ENCODE assay signal across 8 cellular contexts in the genomic region with DNA sequence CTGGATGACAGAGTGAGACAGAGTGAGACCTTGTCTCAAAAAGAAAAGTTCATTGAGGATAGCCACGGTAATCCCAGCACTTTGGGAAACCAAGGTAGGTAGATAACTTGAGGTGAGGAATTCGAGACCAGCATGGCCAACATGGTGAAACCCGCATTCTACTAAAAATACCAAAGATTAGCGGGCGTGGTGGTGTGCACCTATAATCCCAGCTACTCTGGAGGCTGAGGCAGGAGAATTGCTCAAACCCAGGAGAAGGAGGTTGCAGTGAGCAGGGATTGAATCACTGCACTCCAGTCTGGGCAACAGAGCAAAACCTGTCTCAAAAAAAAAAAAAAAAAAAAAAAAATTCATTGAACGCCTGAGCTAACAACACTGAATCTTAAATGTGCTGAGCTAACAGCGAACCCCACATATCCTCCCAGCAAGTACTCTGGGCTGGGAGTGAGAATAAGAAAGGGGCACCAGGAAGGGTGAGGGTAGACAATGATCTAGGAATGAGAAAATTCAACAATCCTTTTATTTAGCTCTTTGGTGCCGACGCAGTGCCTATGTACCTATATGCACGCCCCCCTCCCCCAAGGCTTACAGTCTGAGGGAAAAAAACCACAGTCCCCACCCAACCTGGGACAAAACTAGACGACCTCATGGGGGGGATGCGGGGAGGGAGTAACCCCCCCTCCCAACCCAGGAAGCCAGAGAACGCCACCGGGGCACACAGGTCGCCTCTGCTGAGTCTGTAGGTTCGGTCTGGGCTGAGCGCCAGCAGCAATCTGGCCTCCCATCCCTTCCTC. TPM values are rescaled to one million over a fixed set of nuclear protein-coding genes. Genes with fewer than 3 reads are reported as not detected.
DNase-seq lines count a peak whose midpoint lies in the region; ATAC-seq and TF ChIP-seq lines count a peak whose summit lies in the region.

No MANE protein-coding gene starts in this region.

- POLR2A ChIA-PET in activated naive CD8-positive, alpha-beta T cell treated with anti-CD3 and anti-CD28 coated beads, Interleukin-2, amount 10 ng/mL, durations not matched to agents 7 days and 5 days (lab: Charles Lee), result no interaction called here

- peaks cover 2% of the 10 kb centered on the region for H3K4me1 Mint-ChIP-seq in activated naive CD8-positive, alpha-beta T cell treated with anti-CD3 and anti-CD28 coated beads, Interleukin-2, amount 10 ng/mL, durations not matched to agents 7 days and 5 days

- no peaks in the 10 kb centered on the region for H3K36me3 Mint-ChIP-seq in activated naive CD8-positive, alpha-beta T cell treated with anti-CD3 and anti-CD28 coated beads, Interleukin-2, amount 10 ng/mL, durations not matched to agents 7 days and 5 days

- peak overlapping the region; percentile 74 for H3K4me3 ChIP-seq in left ventricle myocardium inferior
- H3K4me3 ChIP-seq in right cardiac atrium (ENCODE audit: low read length), result no peak overlapping the region
- H3K4me3 ChIP-seq in mesendoderm (ENCODE audit: low read length), result no peak overlapping the region
- H3K4me3 ChIP-seq in vagina, result peak overlapping the region; percentile 50 to 76

- no peak overlapping the region for H2BK15ac ChIP-seq in mesendoderm (replicated peaks; ENCODE audit: low read depth)

- peak overlapping the region; percentile 28 for H3K4me2 ChIP-seq in mesendoderm (ENCODE audit: low read length)

- H2AK5ac ChIP-seq in mesendoderm (ENCODE audit: low read length), result no peak overlapping the region

- no peak overlapping the region for H2BK5ac ChIP-seq in mesendoderm (ENCODE audit: low read length)

- TF ChIP-seq CTCF in left ventricle myocardium inferior (IDR thresholded peaks at IDR 0.05; ENCODE audit: borderline replicate concordance), result no peak
- TF ChIP-seq CTCF in vagina (IDR thresholded peaks at IDR 0.05), result no peak

- intact Hi-C loops in left ventricle myocardium inferior (cut with micrococcal nuclease) (loop anchor here (10.0 kb wide), 1 partner anchor 139 kb away; no protein-coding TSS in a partner anchor), right cardiac atrium (cut with DNase I) (loop anchor here in 2 of 4 donors (5.0 kb wide), 1 partner anchor 141 kb away; no protein-coding TSS in a partner anchor), vagina (cut with DNase I) (loop anchor here (2.0 kb wide), 1 partner anchor 137 kb away; no protein-coding TSS in a partner anchor)

- peak overlapping the region; percentile 69 for H3K56ac ChIP-seq in mesendoderm (ENCODE audit: low read length)

- no peaks in the 10 kb centered on the region for H3K9me3 Mint-ChIP-seq in activated naive CD8-positive, alpha-beta T cell treated with anti-CD3 and anti-CD28 coated beads, Interleukin-2, amount 10 ng/mL, durations not matched to agents 7 days and 5 days

- H4K5ac ChIP-seq in mesendoderm (ENCODE audit: low read length), result no peak overlapping the region

- no peak for TF ChIP-seq POLR2A in vagina (IDR thresholded peaks at IDR 0.05)

- peak overlapping the region; percentile 58 for H3K27ac Mint-ChIP-seq in activated naive CD8-positive, alpha-beta T cell treated with anti-CD3 and anti-CD28 coated beads, Interleukin-2, amount 10 ng/mL, durations not matched to agents 7 days and 5 days

- no peak overlapping the region for H4K8ac ChIP-seq in mesendoderm (ENCODE audit: low read depth, low read length)

- H3K27me3 ChIP-seq in left ventricle myocardium inferior (ENCODE audit: low read depth) (peaks cover 72% of the 10 kb centered on the region), right cardiac atrium (ENCODE audit: control insufficient read depth, insufficient read depth) (no peaks in the 10 kb centered on the region), mesendoderm (ENCODE audit: insufficient read depth, low read length, poor library complexity) (no peaks in the 10 kb centered on the region), vagina (no peaks in the 10 kb centered on the region)

- no peaks in the 10 kb centered on the region for H3K79me2 ChIP-seq in mesendoderm (ENCODE audit: control insufficient read depth, insufficient read depth, low read length)

- WGBS in right cardiac atrium, result 44% methylated on average over 17 of the region's 17 CpGs
- WGBS in mesendoderm (ENCODE audit: extremely low coverage, insufficient coverage, low lambda C conversion rate), result no CpG with 5 or more reads among the region's 17 CpGs

- H3K9me3 ChIP-seq in left ventricle myocardium inferior (replicated peaks) (no peaks in the 10 kb centered on the region), right cardiac atrium (ENCODE audit: control insufficient read depth, low read length) (no peaks in the 10 kb centered on the region), vagina (no peaks in the 10 kb centered on the region)

- H3K4me1 ChIP-seq in left ventricle myocardium inferior (peaks cover 9% of the 10 kb centered on the region), right cardiac atrium (ENCODE audit: control insufficient read depth, insufficient read depth, low read length) (no peaks in the 10 kb centered on the region), mesendoderm (ENCODE audit: control insufficient read depth, low read depth, low read length) (no peaks in the 10 kb centered on the region), vagina (peaks cover 8% of the 10 kb centered on the region)

- H3K27ac ChIP-seq in left ventricle myocardium inferior (replicated peaks), result no peak overlapping the region
- no peak overlapping the region for H3K27ac ChIP-seq in right cardiac atrium (ENCODE audit: low read length)
- no peak overlapping the region for H3K27ac ChIP-seq in mesendoderm (ENCODE audit: low read depth, low read length)
- H3K27ac ChIP-seq in vagina, result peak overlapping the region; percentile 17

- no peak overlapping the region for H3K4ac ChIP-seq in mesendoderm (ENCODE audit: low read depth, low read length)

- peaks cover 21% of the 10 kb centered on the region for H3K27me3 Mint-ChIP-seq in activated naive CD8-positive, alpha-beta T cell treated with anti-CD3 and anti-CD28 coated beads, Interleukin-2, amount 10 ng/mL, durations not matched to agents 7 days and 5 days

- H3K9ac ChIP-seq in mesendoderm (ENCODE audit: low read length), result no peak overlapping the region

- no peaks in the 10 kb centered on the region for H3K79me1 ChIP-seq in mesendoderm (ENCODE audit: low read length)

- ATAC-seq in right cardiac atrium, result no peak
- ATAC-seq in activated naive CD8-positive, alpha-beta T cell treated with anti-CD3 and anti-CD28 coated beads, Interleukin-2, amount 10 ng/mL, durations not matched to agents 7 days and 5 days (ENCODE audit: low read depth), result no peak

- DNase-seq in left ventricle myocardium inferior (no peak), right cardiac atrium (no peak), mesendoderm (no peak), vagina (ENCODE audit: extremely low spot score in 2 of 2) (no peak), ecto neural progenitor cell (ENCODE audit: low spot score) (no peak), NCI-H510A treated with DMSO at 0.1 percent for 48 hours (lab: John Stamatoyannopoulos, UW) (no peak), NOMO-1 treated with DMSO at 0.1 percent for 48 hours (lab: John Stamatoyannopoulos, UW; ENCODE audit: unreplicated experiment) (no peak)
- no peak for DNase-seq in activated naive CD8-positive, alpha-beta T cell treated with anti-CD3 and anti-CD28 coated beads, Interleukin-2, amount 10 ng/mL, durations not matched to agents 7 days and 5 days

- no peak overlapping the region for H3K23ac ChIP-seq in mesendoderm (ENCODE audit: low read length)

- H2BK120ac ChIP-seq in mesendoderm (ENCODE audit: low read depth, low read length), result no peak overlapping the region

- H3K36me3 ChIP-seq in left ventricle myocardium inferior (no peaks in the 10 kb centered on the region), mesendoderm (ENCODE audit: control insufficient read depth, insufficient read depth, low read length) (no peaks in the 10 kb centered on the region), vagina (no peaks in the 10 kb centered on the region)

- H3K18ac ChIP-seq in mesendoderm (ENCODE audit: low read length), result no peak overlapping the region

- H3K4me3 Mint-ChIP-seq in activated naive CD8-positive, alpha-beta T cell treated with anti-CD3 and anti-CD28 coated beads, Interleukin-2, amount 10 ng/mL, durations not matched to agents 7 days and 5 days, result peak overlapping the region; percentile 89

RNA-seq across cellular contexts. Expression of a gene that starts 1.4 kb away (rescaled TPM):
- total RNA-seq in left ventricle myocardium inferior, result not detected
- under 1 TPM in 2 of 4 donors, not detected in 2; 0.06 to 0.09 TPM for total RNA-seq in right cardiac atrium
- not detected for polyA plus RNA-seq in right cardiac atrium
- not detected for total RNA-seq in activated naive CD8-positive, alpha-beta T cell treated with anti-CD3 and anti-CD28 coated beads, Interleukin-2, amount 10 ng/mL, durations not matched to agents 7 days and 5 days
- not detected for polyA plus RNA-seq in mesendoderm (2013, experiment 1 of 2)
- under 0.01 TPM for polyA plus RNA-seq in mesendoderm (2013, experiment 2 of 2)
- total RNA-seq in vagina, result not detected

RNA-seq across cellular contexts. Expression of a gene that starts 13.3 kb away (rescaled TPM):
- not detected for total RNA-seq in left ventricle myocardium inferior
- not detected for total RNA-seq in right cardiac atrium
- polyA plus RNA-seq in right cardiac atrium, result not detected
- not detected for total RNA-seq in activated naive CD8-positive, alpha-beta T cell treated with anti-CD3 and anti-CD28 coated beads, Interleukin-2, amount 10 ng/mL, durations not matched to agents 7 days and 5 days
- polyA plus RNA-seq in mesendoderm (2013, experiment 1 of 2), result 0.20 TPM
- polyA plus RNA-seq in mesendoderm (2013, experiment 2 of 2), result 0.18 TPM
- not detected for total RNA-seq in vagina

RNA-seq across cellular contexts. Expression of a gene that starts 40.6 kb away (rescaled TPM):
- total RNA-seq in left ventricle myocardium inferior (25.3 TPM), right cardiac atrium (10 to 100 TPM; 45.3 to 54.6 (median 46.6) TPM), vagina (58.7 TPM)
- 44.4 TPM for polyA plus RNA-seq in right cardiac atrium
- total RNA-seq in activated naive CD8-positive, alpha-beta T cell treated with anti-CD3 and anti-CD28 coated beads, Interleukin-2, amount 10 ng/mL, durations not matched to agents 7 days and 5 days, result 10 to 100 TPM; 20.8 to 26.1 TPM
- polyA plus RNA-seq in mesendoderm (2013, experiment 1 of 2), result 40.1 TPM
- polyA plus RNA-seq in mesendoderm (2013, experiment 2 of 2), result 41.4 TPM

Comparison
In these comparisons a context has a peak if more than half of its experiments do, and no peak if none do; other contexts are left out.
1. H3K4me3 ChIP-seq: peak in left ventricle myocardium inferior (single experiment) and vagina (2 of 2); none in right cardiac atrium (single experiment) and mesendoderm (single experiment).